ENCODE assay signal across 9 cellular contexts in genomic region chr2:85797959-85798358, GRCh38. TPM values are rescaled to one million over a fixed set of nuclear protein-coding genes. Genes with fewer than 3 reads are reported as not detected.
DNase-seq lines count a peak whose midpoint lies in the region; ATAC-seq and TF ChIP-seq lines count a peak whose summit lies in the region.
"Had no signal": no experiment of that assay in that cellular context is flagged by ENCODE, and none has a peak within 500 bp of the region (broad histone marks: within the 10 kb centered on the region; RNA-seq: fewer than 3 reads in every experiment).

No MANE protein-coding gene starts in this region.

- H3K9me3 Mint-ChIP-seq in GM23338: no peaks in the 10 kb centered on the region
- H3K9me3 Mint-ChIP-seq in activated T-cell treated with anti-CD3 and anti-CD28 coated beads, Interleukin-2, amount 50 U/mL, for 72 hours: peaks cover 3 to 6% of the 10 kb centered on the region in 2 donors

- peak; percentile 69 to 75 for TF ChIP-seq CTCF in GM23338 (conservative IDR thresholded peaks at IDR 0.05; ENCODE audit: low read depth in 2 of 2)
- TF ChIP-seq CTCF in gastrocnemius medialis (IDR thresholded peaks at IDR 0.05 in 4 of 5, conservative IDR thresholded peaks at IDR 0.05 in 1 of 5): peak in 4 of 5 experiments; percentile 29 to 68 (median 40)

- intact Hi-C loops in gastrocnemius medialis (cut with DNase I; ENCODE audit: low total_unique reads): loop anchor here (2.0 kb wide), 1 partner anchor 17 kb away; no protein-coding TSS in a partner anchor

- DNase-seq in GM23338 (ENCODE audit: low spot score) (peak; percentile 77), RPMI8226 (peak; percentile 38), globus pallidus (ENCODE audit: low spot score) (peak; percentile 79), gastrocnemius medialis (no peak), activated gamma-delta T cell (lab: John Stamatoyannopoulos, UW) (no peak), D341Med (ENCODE audit: low spot score) (no peak)
- DNase-seq in activated T-cell treated with anti-CD3 and anti-CD28 coated beads, Interleukin-2, amount 50 U/mL, for 72 hours: no peak
- DNase-seq in stimulated activated CD4-positive, alpha-beta T cell treated with anti-CD3 and anti-CD28 coated beads, Interleukin-4, amount 100 ng/mL, for 4 hours: no peak
- DNase-seq: activated CD4-positive, alpha-beta T cell treated with anti-CD3 and anti-CD28 coated beads for 4 hours had no signal

- in situ Hi-C loops in gastrocnemius medialis (cut with MboI; ENCODE audit: low sequenced_read_pairs in 4 of 4): loop anchor here in 1 of 4 donors (10.0 kb wide), 1 partner anchor 53 kb away; no protein-coding TSS in a partner anchor

- H3K27ac Mint-ChIP-seq in GM23338: no peak overlapping the region
- no peak overlapping the region for H3K27ac Mint-ChIP-seq in activated T-cell treated with anti-CD3 and anti-CD28 coated beads, Interleukin-2, amount 50 U/mL, for 72 hours

- H3K36me3 ChIP-seq in GM23338 (ENCODE audit: insufficient read depth) (no peaks in the 10 kb centered on the region), gastrocnemius medialis (no peaks in the 10 kb centered on the region)

- ATAC-seq in GM23338 (peak; percentile 79), gastrocnemius medialis (peak in 1 of 2 donors; percentile 53)
- no peak for ATAC-seq in activated T-cell treated with anti-CD3 and anti-CD28 coated beads, Interleukin-2, amount 50 U/mL, for 72 hours (replicated peaks in 1 of 2)

- no peak overlapping the region for H3K27ac ChIP-seq in GM23338 (ENCODE audit: low read depth)
- peak overlapping the region in 2 of 4 donors; percentile 53 to 59 for H3K27ac ChIP-seq in gastrocnemius medialis

- H3K4me1 Mint-ChIP-seq in GM23338: peaks cover 3% of the 10 kb centered on the region; the same call in 1 of the 3 replicates
- peaks cover 14% of the 10 kb centered on the region for H3K4me1 Mint-ChIP-seq in activated T-cell treated with anti-CD3 and anti-CD28 coated beads, Interleukin-2, amount 50 U/mL, for 72 hours (ENCODE audit: low read depth)

- H3K27me3 ChIP-seq in GM23338 (ENCODE audit: insufficient read depth): no peaks in the 10 kb centered on the region
- H3K27me3 ChIP-seq in gastrocnemius medialis: no peaks in the 10 kb centered on the region

- no peaks in the 10 kb centered on the region for H3K9me3 ChIP-seq in gastrocnemius medialis

- H3K4me3 ChIP-seq in GM23338: no peak overlapping the region
- H3K4me3 ChIP-seq in gastrocnemius medialis: no peak overlapping the region

- H3F3A ChIP-seq in GM23338 (replicated peaks; ENCODE audit: low read depth): no peaks in the 10 kb centered on the region

- H4K20me1 ChIP-seq in GM23338 (replicated peaks; ENCODE audit: insufficient read depth): no peaks in the 10 kb centered on the region

- H2AFZ ChIP-seq in GM23338: no peak overlapping the region

- H3K4me1 ChIP-seq in GM23338 (ENCODE audit: insufficient read depth): no peaks in the 10 kb centered on the region
- peaks cover 60 to 63% of the 10 kb centered on the region in 2 donors for H3K4me1 ChIP-seq in gastrocnemius medialis

- peaks cover 6% of the 10 kb centered on the region for H3K27me3 Mint-ChIP-seq in GM23338 (ENCODE audit: insufficient read depth, low read depth, poor library complexity)
- H3K27me3 Mint-ChIP-seq in activated T-cell treated with anti-CD3 and anti-CD28 coated beads, Interleukin-2, amount 50 U/mL, for 72 hours (ENCODE audit: low read depth): peaks cover 16% of the 10 kb centered on the region

- no peak overlapping the region for H3K4me2 ChIP-seq in GM23338

- H3K9me2 ChIP-seq in GM23338 (ENCODE audit: insufficient read depth): no peaks in the 10 kb centered on the region

- no peaks in the 10 kb centered on the region for H3K79me2 ChIP-seq in GM23338 (replicated peaks; ENCODE audit: insufficient read depth)

- TF ChIP-seq POLR2A in gastrocnemius medialis (IDR thresholded peaks at IDR 0.05): no peak

- H3K4me3 Mint-ChIP-seq in GM23338: no peak overlapping the region
- no peak overlapping the region for H3K4me3 Mint-ChIP-seq in activated T-cell treated with anti-CD3 and anti-CD28 coated beads, Interleukin-2, amount 50 U/mL, for 72 hours

- H3K36me3 Mint-ChIP-seq in GM23338 (ENCODE audit: low read depth): no peaks in the 10 kb centered on the region
- peaks cover 1 to 3% of the 10 kb centered on the region in 2 donors for H3K36me3 Mint-ChIP-seq in activated T-cell treated with anti-CD3 and anti-CD28 coated beads, Interleukin-2, amount 50 U/mL, for 72 hours (ENCODE audit: insufficient read depth in 2 of 2)

TF ChIP-seq in GM23338, 12 proteins besides CTCF, POLR2A, EP300 and RAD21:
- no peak for TF ChIP-seq POLR2AphosphoS5 (IDR thresholded peaks at IDR 0.05; ENCODE audit: low read depth)
- TF ChIP-seq CREB1 (CRISPR knock-in tag; IDR thresholded peaks at IDR 0.05; ENCODE audit: low read depth): no peak

RNA-seq across cellular contexts. Expression of gene ATOH8, which starts 44.2 kb away (rescaled TPM):
- total RNA-seq in GM23338 (2014; rRNA removed; shearing (Covaris generic)): 0.62 and 0.97 TPM in 2 replicates
- 0.11 and 0.45 TPM in 2 replicates for polyA plus RNA-seq in GM23338 (2016; fragmentation: Nextera tagmentation; extraction: Ambion mirVana)
- 100 to 1,000 TPM; 122 to 266 (median 150) TPM for total RNA-seq in gastrocnemius medialis
- total RNA-seq in activated T-cell treated with anti-CD3 and anti-CD28 coated beads, Interleukin-2, amount 50 U/mL, for 72 hours: not detected

Comparison
In these comparisons a context has a peak if more than half of its experiments do, and no peak if none do; other contexts are left out.
1. DNase-seq: peak in GM23338 (single experiment), RPMI8226 (single experiment) and globus pallidus (single experiment); none in gastrocnemius medialis (0 of 2), activated T-cell treated with anti-CD3 and anti-CD28 coated beads, Interleukin-2, amount 50 U/mL, for 72 hours (0 of 2), stimulated activated CD4-positive, alpha-beta T cell treated with anti-CD3 and anti-CD28 coated beads, Interleukin-4, amount 100 ng/mL, for 4 hours (0 of 2), activated gamma-delta T cell (single experiment) and D341Med (single experiment).
2. RNA of gene ATOH8, which starts 44.2 kb away (total RNA-seq): 122 to 266 TPM in gastrocnemius medialis; 0.62 to 0.97 TPM in GM23338 and not detected in activated T-cell treated with anti-CD3 and anti-CD28 coated beads, Interleukin-2, amount 50 U/mL, for 72 hours; every median in the first group is over 10 times any median in the second.